ENCODE assay signal across 9 cellular contexts in genomic region chr6:128327890-128328289, GRCh38.
DNase-seq lines count a peak whose midpoint lies in the region; ATAC-seq lines count a peak whose summit lies in the region.
"Had no signal": no experiment of that assay in that cellular context is flagged by ENCODE, and none has a peak within 500 bp of the region (broad histone marks: within the 10 kb centered on the region; RNA-seq: fewer than 3 reads in every experiment).

No MANE protein-coding gene starts in this region.

- H3K27ac Mint-ChIP-seq in activated T-helper 2 cell treated with anti-CD3 and anti-CD28 coated beads, Interferon-gamma antibody, Interleukin-2, Interleukin-4, amounts not matched to agents 10 μg/mL and 5 μg/mL and 100 μg/mL, durations not matched to agents 14 hours and 24 hours and 36 hours, result no peak overlapping the region

- H3K4me1 Mint-ChIP-seq in activated T-helper 2 cell treated with anti-CD3 and anti-CD28 coated beads, Interferon-gamma antibody, Interleukin-2, Interleukin-4, amounts not matched to agents 10 μg/mL and 5 μg/mL and 100 μg/mL, durations not matched to agents 14 hours and 24 hours and 36 hours (ENCODE audit: low read depth), result no peaks in the 10 kb centered on the region

- no peak overlapping the region for H3K27ac ChIP-seq in caudate nucleus (ENCODE audit: low read depth, low read length)
- H3K27ac ChIP-seq: gastrocnemius medialis had no signal

- peaks cover 2% of the 10 kb centered on the region for H3K27me3 Mint-ChIP-seq in activated T-helper 2 cell treated with anti-CD3 and anti-CD28 coated beads, Interferon-gamma antibody, Interleukin-2, Interleukin-4, amounts not matched to agents 10 μg/mL and 5 μg/mL and 100 μg/mL, durations not matched to agents 14 hours and 24 hours and 36 hours (ENCODE audit: low read depth)

- peak; percentile 19 for DNase-seq in activated naive CD4-positive, alpha-beta T cell treated with Interleukin-2 at 50 U/mL for 16 hours
- DNase-seq in activated naive CD4-positive, alpha-beta T cell (lab: John Stamatoyannopoulos, UW), result no peak
- DNase-seq in NCI-H526 (lab: John Stamatoyannopoulos, UW) (peak; percentile 16 to 65), iris pigment epithelial cell (ENCODE audit: low read depth) (peak; percentile 42), caudate nucleus (lab: John Stamatoyannopoulos, UW) (no peak), 8988T (no peak)
- DNase-seq in activated T-helper 2 cell treated with anti-CD3 and anti-CD28 coated beads, Interferon-gamma antibody, Interleukin-2, Interleukin-4, amounts not matched to agents 10 μg/mL and 5 μg/mL and 100 μg/mL, durations not matched to agents 14 hours and 24 hours and 36 hours (ENCODE audit: low spot score), result peak; percentile 9
- DNase-seq: gastrocnemius medialis had no signal

- H3K36me3 Mint-ChIP-seq in activated T-helper 2 cell treated with anti-CD3 and anti-CD28 coated beads, Interferon-gamma antibody, Interleukin-2, Interleukin-4, amounts not matched to agents 10 μg/mL and 5 μg/mL and 100 μg/mL, durations not matched to agents 14 hours and 24 hours and 36 hours (ENCODE audit: low read depth), result no peaks in the 10 kb centered on the region

- intact Hi-C loops in activated T-helper 2 cell treated with anti-CD3 and anti-CD28 coated beads, Interferon-gamma antibody, Interleukin-2, Interleukin-4, amounts not matched to agents 10 μg/mL and 5 μg/mL and 100 μg/mL, durations not matched to agents 14 hours and 24 hours and 36 hours (cut with micrococcal nuclease), result loop anchor here (1.0 to 10.0 kb wide), 3 partner anchors 353 to 591 kb away; no protein-coding TSS in a partner anchor

- peak; percentile 87 for ATAC-seq in HG02852 (IDR thresholded peaks at IDR 0.05; ENCODE audit: unreplicated experiment)

- no peak overlapping the region for H3K4me3 Mint-ChIP-seq in activated T-helper 2 cell treated with anti-CD3 and anti-CD28 coated beads, Interferon-gamma antibody, Interleukin-2, Interleukin-4, amounts not matched to agents 10 μg/mL and 5 μg/mL and 100 μg/mL, durations not matched to agents 14 hours and 24 hours and 36 hours (ENCODE audit: low read depth)

- H3K9me3 Mint-ChIP-seq in activated T-helper 2 cell treated with anti-CD3 and anti-CD28 coated beads, Interferon-gamma antibody, Interleukin-2, Interleukin-4, amounts not matched to agents 10 μg/mL and 5 μg/mL and 100 μg/mL, durations not matched to agents 14 hours and 24 hours and 36 hours, result no peaks in the 10 kb centered on the region

Comparison
In these comparisons a context has a peak if more than half of its experiments do, and no peak if none do; other contexts are left out.
1. DNase-seq: peak in activated naive CD4-positive, alpha-beta T cell treated with Interleukin-2 at 50 U/mL for 16 hours (single experiment), NCI-H526 (2 of 2), activated T-helper 2 cell treated with anti-CD3 and anti-CD28 coated beads, Interferon-gamma antibody, Interleukin-2, Interleukin-4, amounts not matched to agents 10 μg/mL and 5 μg/mL and 100 μg/mL, durations not matched to agents 14 hours and 24 hours and 36 hours (single experiment) and iris pigment epithelial cell (single experiment); none in activated naive CD4-positive, alpha-beta T cell (0 of 4), caudate nucleus (0 of 61) and 8988T (single experiment).